In the genomic region with DNA sequence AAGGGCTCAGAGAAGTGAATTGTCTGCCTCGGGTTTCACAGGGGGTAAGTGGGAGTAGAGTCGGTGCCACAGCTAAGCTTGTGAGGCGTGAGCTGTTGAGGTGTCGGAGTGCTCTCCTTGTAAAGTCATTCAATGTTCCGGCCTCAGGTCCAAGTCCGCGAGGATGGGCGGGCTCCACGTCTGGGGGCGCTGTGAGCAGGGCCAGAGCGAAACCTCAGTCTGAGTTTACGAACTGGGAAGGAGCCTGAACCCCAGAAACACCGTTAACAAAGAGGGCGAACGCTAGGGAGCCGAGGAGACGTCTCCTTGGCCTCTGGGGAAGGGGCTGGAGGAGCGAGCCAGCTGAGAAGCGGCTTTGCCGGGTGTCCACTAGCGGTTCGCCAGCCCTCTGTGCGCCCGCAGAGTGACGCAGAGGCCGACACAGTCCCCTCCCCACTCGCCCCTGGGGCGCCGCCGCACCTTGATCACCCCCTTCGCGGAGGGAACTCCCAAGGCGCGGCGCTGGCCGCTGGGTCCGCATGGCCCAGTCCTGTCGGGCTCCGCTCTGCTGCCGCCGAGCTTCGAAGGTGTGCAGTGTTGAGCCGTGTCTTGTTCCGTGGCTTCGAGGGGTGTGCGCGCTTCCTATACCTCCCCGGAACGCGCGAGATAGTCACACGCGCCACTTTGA, we compare ENCODE assay signal across 1 cellular context.
TF ChIP-seq lines count a peak whose summit lies in the region.

No MANE protein-coding gene starts in this region.

TF ChIP-seq in IMR-90, 13 proteins besides CTCF, POLR2A, EP300 and RAD21 (continued from another document):
- TF ChIP-seq MAZ (IDR thresholded peaks at IDR 0.05; ENCODE audit: borderline replicate concordance, low read depth, low read length), result no peak
- TF ChIP-seq ELK1 (IDR thresholded peaks at IDR 0.05; ENCODE audit: borderline replicate concordance, low read depth, low read length), result no peak
- no peak for TF ChIP-seq FOS (IDR thresholded peaks at IDR 0.05; ENCODE audit: low read depth, low read length)
- no peak for TF ChIP-seq CHD1 (IDR thresholded peaks at IDR 0.05; ENCODE audit: low read depth, low read length)
- TF ChIP-seq MXI1 (IDR thresholded peaks at IDR 0.05; ENCODE audit: borderline replicate concordance, low read depth, low read length), result no peak
- TF ChIP-seq, protein P1, sequence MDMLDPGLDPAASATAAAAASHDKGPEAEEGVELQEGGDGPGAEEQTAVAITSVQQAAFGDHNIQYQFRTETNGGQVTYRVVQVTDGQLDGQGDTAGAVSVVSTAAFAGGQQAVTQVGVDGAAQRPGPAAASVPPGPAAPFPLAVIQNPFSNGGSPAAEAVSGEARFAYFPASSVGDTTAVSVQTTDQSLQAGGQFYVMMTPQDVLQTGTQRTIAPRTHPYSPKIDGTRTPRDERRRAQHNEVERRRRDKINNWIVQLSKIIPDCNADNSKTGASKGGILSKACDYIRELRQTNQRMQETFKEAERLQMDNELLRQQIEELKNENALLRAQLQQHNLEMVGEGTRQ (IDR thresholded peaks at IDR 0.05; ENCODE audit: low read depth, low read length), result no peak
- TF ChIP-seq CEBPB (IDR thresholded peaks at IDR 0.05; ENCODE audit: low read depth, low read length), result no peak
- no peak for TF ChIP-seq SMC3 (IDR thresholded peaks at IDR 0.05; ENCODE audit: low read depth, low read length)
- no peak for TF ChIP-seq MAFK (IDR thresholded peaks at IDR 0.05; ENCODE audit: low read depth, low read length)
